ENCODE assay signal across 9 cellular contexts in genomic region chr17:17683710-17684365, GRCh38. TPM values are rescaled to one million over a fixed set of nuclear protein-coding genes. Genes with fewer than 3 reads are reported as not detected.
DNase-seq lines count a peak whose midpoint lies in the region; ATAC-seq, FAIRE-seq and TF ChIP-seq lines count a peak whose summit lies in the region.
"Had no signal": no experiment of that assay in that cellular context is flagged by ENCODE, and none has a peak within 500 bp of the region (broad histone marks: within the 10 kb centered on the region; RNA-seq: fewer than 3 reads in every experiment).

No MANE protein-coding gene starts in this region.

- TF ChIP-seq EP300 in HepG2 (IDR thresholded peaks at IDR 0.05; ENCODE audit: low read depth in 2 of 2, low read length in 2 of 2) (no peak), HepG2 (CRISPR knock-in tag; IDR thresholded peaks at IDR 0.05; ENCODE audit: borderline replicate concordance) (no peak)

- H3K9me3 ChIP-seq in adipocyte (ENCODE audit: control insufficient read depth, low read length) (no peaks in the 10 kb centered on the region), HepG2 (ENCODE audit: low read length) (no peaks in the 10 kb centered on the region), tibial artery (no peaks in the 10 kb centered on the region)

- peak overlapping the region; percentile 90 for H3K4me2 ChIP-seq in HepG2 (ENCODE audit: low read depth, low read length)

- no peak for TF ChIP-seq RAD21 in HepG2 (CRISPR knock-in tag; IDR thresholded peaks at IDR 0.05)

- H3K36me3 ChIP-seq in adipocyte (ENCODE audit: control insufficient read depth, insufficient read depth, low read length, severe bottlenecking) (no peaks in the 10 kb centered on the region), HepG2 (replicated peaks in 1 of 2; ENCODE audit: control insufficient read depth in 1 of 2, insufficient read depth in 2 of 2, low read length in 2 of 2) (no peaks in the 10 kb centered on the region; a peak in 2 of 5 replicates), tibial artery (no peaks in the 10 kb centered on the region)

- DNase-seq in activated T-cell treated with anti-CD3 and anti-CD28 coated beads, Interleukin-2, amount 50 U/mL, for 24 hours: no peak
- DNase-seq in activated T-cell treated with anti-CD3 and anti-CD28 coated beads for 4 hours: no peak
- peak; percentile 48 for DNase-seq in adipocyte (ENCODE audit: low read depth)
- DNase-seq in HepG2 (ENCODE audit: low spot score): no peak
- no peak for DNase-seq in tibial artery
- no peak for DNase-seq in NCI-H1105 (lab: John Stamatoyannopoulos, UW)
- DNase-seq in NCI-H774 (lab: John Stamatoyannopoulos, UW): no peak
- no peak for DNase-seq in RPMI8226

- intact Hi-C loops in HepG2 (cut with micrococcal nuclease; ENCODE audit: unreplicated experiment): loop anchor here (5.0 kb wide), 1 partner anchor 33 kb away; no protein-coding TSS in a partner anchor
- intact Hi-C loops in tibial artery (cut with DNase I; ENCODE audit: low total_unique reads): loop anchor here (2.0 to 10.0 kb wide), 3 partner anchors 101 to 353 kb away; partner anchors contain the start of genes ATPAF2 and GID4

- POLR2A ChIA-PET in HepG2 (lab: Yijun Ruan, JAX): interaction anchor here (4.8 kb wide), 1 partner anchor 10 kb away, joined by 40 read pairs; no protein-coding TSS in a partner anchor

- H4K20me1 ChIP-seq in HepG2 (ENCODE audit: insufficient read depth, low read length): peaks cover 31% of the 10 kb centered on the region

- peaks cover 57% of the 10 kb centered on the region for H3K79me2 ChIP-seq in HepG2 (ENCODE audit: insufficient read depth, low read length)

- CTCF ChIA-PET in HepG2 (lab: Yijun Ruan, JAX; ENCODE audit: low intra/inter-chr PET ratio, low total read pairs): no interaction called here

- peak overlapping the region; percentile 82 for H3K4me3 ChIP-seq in adipocyte (ENCODE audit: low read length)
- H3K4me3 ChIP-seq in HepG2 (replicated peaks in 1 of 3; ENCODE audit: insufficient read depth in 1 of 3, low read depth in 2 of 3, low read length in 3 of 3): peak overlapping the region in 2 of 3 experiments; percentile 90 to 95; a peak in 4 of 6 replicates
- peak overlapping the region; percentile 67 to 79 for H3K4me3 ChIP-seq in tibial artery

- H3K36me3 Mint-ChIP-seq in activated T-cell treated with anti-CD3 and anti-CD28 coated beads, Interleukin-2, amount 50 U/mL, for 24 hours (ENCODE audit: low read depth): peaks cover 20% of the 10 kb centered on the region

- H3K27ac ChIP-seq in HepG2 (ENCODE audit: extremely low read length, insufficient read depth, low read length) (peak overlapping the region; percentile 82), tibial artery (peak overlapping the region; percentile 82 to 95)

- TF ChIP-seq POLR2A in HepG2 (IDR thresholded peaks at IDR 0.05; ENCODE audit: insufficient read depth in 1 of 2, low read depth in 2 of 2, low read length in 2 of 2): no peak

- no peaks in the 10 kb centered on the region for H3K9me3 Mint-ChIP-seq in activated T-cell treated with anti-CD3 and anti-CD28 coated beads, Interleukin-2, amount 50 U/mL, for 24 hours

- TF ChIP-seq CTCF in HepG2 (CRISPR knock-in tag; IDR thresholded peaks at IDR 0.05) (no peak), tibial artery (IDR thresholded peaks at IDR 0.05) (no peak)

- H3K4me1 Mint-ChIP-seq in activated T-cell treated with anti-CD3 and anti-CD28 coated beads, Interleukin-2, amount 50 U/mL, for 24 hours (ENCODE audit: low read depth): peaks cover 42% of the 10 kb centered on the region

- no peak overlapping the region for H2AFZ ChIP-seq in HepG2 (ENCODE audit: low read length)

- peaks cover 5% of the 10 kb centered on the region for H3K27me3 ChIP-seq in adipocyte (replicated peaks; ENCODE audit: control insufficient read depth, insufficient read depth, low read length)
- H3K27me3 ChIP-seq in HepG2 (ENCODE audit: control insufficient read depth in 1 of 2, insufficient read depth in 2 of 2, low read length in 2 of 2): no peaks in the 10 kb centered on the region; a peak in 1 of 5 replicates
- no peaks in the 10 kb centered on the region for H3K27me3 ChIP-seq in tibial artery

- BruUV-seq in HepG2 (replicated peaks; lab: Mats Ljungman, UMichigan): no TSS peak

- FAIRE-seq in HepG2 (lab: Jason Lieb, UNC): no peak
- FAIRE-seq: frontal cortex had no signal

- no peak for ATAC-seq in HepG2

- peaks cover 34% of the 10 kb centered on the region for H3K4me1 ChIP-seq in adipocyte (ENCODE audit: control insufficient read depth, insufficient read depth, low read length)
- H3K4me1 ChIP-seq in HepG2 (ENCODE audit: insufficient read depth, low read length): peaks cover 58% of the 10 kb centered on the region
- peaks cover 5 to 47% (median 27%) of the 10 kb centered on the region in 4 donors for H3K4me1 ChIP-seq in tibial artery

- no peaks in the 10 kb centered on the region for H3K27me3 Mint-ChIP-seq in activated T-cell treated with anti-CD3 and anti-CD28 coated beads, Interleukin-2, amount 50 U/mL, for 24 hours

- H3K27ac Mint-ChIP-seq in activated T-cell treated with anti-CD3 and anti-CD28 coated beads, Interleukin-2, amount 50 U/mL, for 24 hours: peak overlapping the region; percentile 92

- in situ Hi-C loops in HepG2 (cut with HindIII; ENCODE audit: extremely low pct_ligation_motif_present, low pct_unique_long_range_greater_than_20kb): loop anchor here (5.0 kb wide), 1 partner anchor 38 kb away; no protein-coding TSS in a partner anchor

- H3K9ac ChIP-seq in adipocyte (ENCODE audit: low read length) (peak overlapping the region; percentile 90), HepG2 (ENCODE audit: insufficient read depth, low read depth, low read length) (peak overlapping the region; percentile 82)

- peak overlapping the region; percentile 84 for H3K4me3 Mint-ChIP-seq in activated T-cell treated with anti-CD3 and anti-CD28 coated beads, Interleukin-2, amount 50 U/mL, for 24 hours

- WGBS in HepG2 (ENCODE audit: low lambda C conversion rate): 95% methylated on average over 7 of the region's 7 CpGs

TF ChIP-seq in HepG2, 621 proteins besides CTCF, POLR2A, EP300 and RAD21 (continues in another document):
- TF ChIP-seq AKAP8 (CRISPR knock-in tag; IDR thresholded peaks at IDR 0.05) (0 out of 2 replicates have a peak, but pooled peaks have one; percentile 48), ZNF383 (CRISPR knock-in tag; IDR thresholded peaks at IDR 0.05; ENCODE audit: borderline replicate concordance) (no peak), ZNF329 (CRISPR knock-in tag; IDR thresholded peaks at IDR 0.05; ENCODE audit: low read depth) (no peak), ZBTB10 (CRISPR knock-in tag; IDR thresholded peaks at IDR 0.05; ENCODE audit: borderline replicate concordance) (no peak), ZBTB7B (CRISPR knock-in tag; IDR thresholded peaks at IDR 0.05) (0 out of 2 replicates have a peak, but pooled peaks have one; percentile 7)

RNA-seq across cellular contexts. Expression of gene RAI1, which starts 2.6 kb away (rescaled TPM):
- total RNA-seq in HepG2 (2016; rRNA removed; fragmentation: Illumina TruSeq; extraction: Trizol): 5.1 and 5.2 TPM in 2 replicates
- total RNA-seq in HepG2 (2016; cell fraction: cytosol; rRNA removed; fragmentation: Illumina TruSeq; extraction: Trizol; ENCODE audit: low read depth): 2.6 and 3.4 TPM in 2 replicates
- total RNA-seq in HepG2 (2016; cell fraction: insoluble cytoplasmic fraction; rRNA removed; fragmentation: Illumina TruSeq; extraction: Trizol): 5.2 and 5.4 TPM in 2 replicates
- total RNA-seq in HepG2 (2016; cell fraction: membrane; rRNA removed; fragmentation: Illumina TruSeq; extraction: Trizol): 4.3 and 5.6 TPM in 2 replicates
- total RNA-seq in HepG2 (2016; cell fraction: nucleus; rRNA removed; fragmentation: Illumina TruSeq; extraction: Trizol): 7.2 and 9.2 TPM in 2 replicates
- polyA plus RNA-seq in HepG2 (2011; rRNA removed): 3.4 and 3.9 TPM in 2 replicates
- 1.9 and 2.7 TPM in 2 replicates for polyA plus RNA-seq in HepG2 (2011; cell fraction: cytosol; rRNA removed)
- polyA plus RNA-seq in HepG2 (2011; cell fraction: nucleus; rRNA removed): 15.5 and 22.7 TPM in 2 replicates
- 6.0 and 9.1 TPM in 2 replicates for polyA plus RNA-seq in HepG2 (2012)
- 3.8 and 4.7 TPM in 2 replicates for polyA plus RNA-seq in HepG2 (2016; cell fraction: cytosol; fragmentation: Illumina TruSeq; extraction: Trizol; ENCODE audit: low read depth)
- 8.3 and 10.1 TPM in 2 replicates for polyA plus RNA-seq in HepG2 (2016; cell fraction: insoluble cytoplasmic fraction; fragmentation: Illumina TruSeq; extraction: Trizol; ENCODE audit: low read depth)
- 5.1 and 5.2 TPM in 2 replicates for polyA plus RNA-seq in HepG2 (2016; cell fraction: membrane; fragmentation: Illumina TruSeq; extraction: Trizol; ENCODE audit: low read depth)
- 24.6 and 26.3 TPM in 2 replicates for polyA plus RNA-seq in HepG2 (2016; cell fraction: nucleus; fragmentation: Illumina TruSeq; extraction: Trizol; ENCODE audit: insufficient read depth, low read depth)
- polyA minus RNA-seq in HepG2 (2011; rRNA and poly(A)+ RNA removed; ENCODE audit: low replicate concordance): 7.4 and 12.2 TPM in 2 replicates
- polyA minus RNA-seq in HepG2 (2011; cell fraction: cytosol; rRNA and poly(A)+ RNA removed): 6.2 and 6.7 TPM in 2 replicates
- 9.0 and 12.1 TPM in 2 replicates for polyA minus RNA-seq in HepG2 (2011; cell fraction: nucleus; rRNA and poly(A)+ RNA removed)
